Comparison of ENCODE assay signal across 8 cellular contexts in genomic region chr7:100676501-100677306, GRCh38. TPM values are rescaled to one million over a fixed set of nuclear protein-coding genes. Genes with fewer than 3 reads are reported as not detected.
DNase-seq lines count a peak whose midpoint lies in the region; ATAC-seq and TF ChIP-seq lines count a peak whose summit lies in the region.

No MANE protein-coding gene starts in this region.

- CTCF ChIA-PET in CD4-positive, alpha-beta T cell (lab: Charles Lee): interaction anchor here (0.9 to 1.0 kb wide), 2 partner anchors 15 to 28 kb away, joined by 3 to 5 read pairs; no protein-coding TSS in a partner anchor

- H3K4me1 ChIP-seq in RWPE2 (ENCODE audit: insufficient read depth, poor library complexity, severe bottlenecking) (no peaks in the 10 kb centered on the region), esophagus (ENCODE audit: control insufficient read depth in 2 of 2, insufficient read depth in 2 of 2, low read length in 1 of 2) (peaks cover 8 to 10% of the 10 kb centered on the region in 2 donors), osteoblast (ENCODE audit: insufficient read depth, low read length) (peaks cover 3% of the 10 kb centered on the region)

- no peak for DNase-seq in CD4-positive, alpha-beta T cell
- DNase-seq in RWPE2 (ENCODE audit: low spot score) (no peak), osteoblast (ENCODE audit: insufficient read length, low spot score, missing footprints) (peak; percentile 66), NCI-H2196 treated with DMSO at 0.1 percent for 48 hours (lab: John Stamatoyannopoulos, UW; ENCODE audit: unreplicated experiment) (no peak), HK-2 (ENCODE audit: unreplicated experiment) (no peak)
- DNase-seq in stimulated activated CD4-positive, alpha-beta T cell treated with anti-CD3 and anti-CD28 coated beads, Interleukin-2, amount 100 ng/mL, for 48 hours: no peak

- 76 to 79% methylated on average over 21 to 23 of the region's 23 CpGs for WGBS in esophagus, 2 donors

- peaks cover 46% of the 10 kb centered on the region for H3K79me2 ChIP-seq in osteoblast (ENCODE audit: insufficient read depth, low read length)

- H3K27ac ChIP-seq in CD4-positive, alpha-beta T cell (ENCODE audit: low read depth, low read length): peak overlapping the region; percentile 86
- H3K27ac ChIP-seq in RWPE2 (ENCODE audit: poor library complexity, severe bottlenecking) (peak overlapping the region; percentile 75), esophagus (ENCODE audit: low read depth in 2 of 2, low read length in 1 of 2) (peak overlapping the region; percentile 54 to 97), osteoblast (ENCODE audit: low read depth, low read length) (no peak overlapping the region)

- H3K27me3 Mint-ChIP-seq in CD4-positive, alpha-beta T cell: no peaks in the 10 kb centered on the region

- POLR2A ChIA-PET in CD4-positive, alpha-beta T cell (lab: Charles Lee): interaction anchor here (0.9 to 10.6 kb wide), 11 partner anchors 12 to 198 kb away, joined by 3 to 92 read pairs (median 5); partner anchors contain the start of genes FBXO24, GIGYF1, LRCH4 and MOSPD3

- ATAC-seq in CD4-positive, alpha-beta T cell (ENCODE audit: poor library complexity): no peak
- ATAC-seq in RWPE2 (ENCODE audit: low read depth) (no peak), GM21367 (IDR thresholded peaks at IDR 0.05; ENCODE audit: unreplicated experiment) (no peak)

- H3K36me3 ChIP-seq in RWPE2 (ENCODE audit: low read depth): peaks cover 48% of the 10 kb centered on the region
- peaks cover 19 to 34% of the 10 kb centered on the region in 2 donors for H3K36me3 ChIP-seq in esophagus (ENCODE audit: control insufficient read depth in 2 of 2, insufficient read depth in 2 of 2, low read length in 1 of 2)
- H3K36me3 ChIP-seq in osteoblast (ENCODE audit: insufficient read depth, low read length): peaks cover 41% of the 10 kb centered on the region

- H3K4me1 Mint-ChIP-seq in CD4-positive, alpha-beta T cell (ENCODE audit: low read depth): peaks cover 49% of the 10 kb centered on the region

- H3K4me2 ChIP-seq in osteoblast (ENCODE audit: insufficient read depth, low read length): peak overlapping the region; percentile 11

- peaks cover 65% of the 10 kb centered on the region for H3K36me3 Mint-ChIP-seq in CD4-positive, alpha-beta T cell (ENCODE audit: low read depth)

- intact Hi-C loops in CD4-positive, alpha-beta T cell (cut with DNase I, micrococcal nuclease): loop anchor here in 1 of 2 experiments (2.0 to 5.0 kb wide), 3 partner anchors 14 to 199 kb away; partner anchors contain the start of gene TSC22D4

- peak overlapping the region; percentile 97 for H3K4me3 Mint-ChIP-seq in CD4-positive, alpha-beta T cell

- peak overlapping the region; percentile 95 for H3K27ac Mint-ChIP-seq in CD4-positive, alpha-beta T cell

- no peaks in the 10 kb centered on the region for H3K27me3 ChIP-seq in CD4-positive, alpha-beta T cell (ENCODE audit: control insufficient read depth, insufficient read depth, low read length)
- H3K27me3 ChIP-seq in RWPE2 (ENCODE audit: insufficient read depth, poor library complexity, severe bottlenecking) (no peaks in the 10 kb centered on the region), esophagus (ENCODE audit: control insufficient read depth in 1 of 2, insufficient read depth in 2 of 2, low read length in 2 of 2) (no peaks in the 10 kb centered on the region), osteoblast (ENCODE audit: insufficient read depth, low read length) (no peaks in the 10 kb centered on the region)

- H3K9me3 ChIP-seq in CD4-positive, alpha-beta T cell (ENCODE audit: control insufficient read depth, low read length): no peaks in the 10 kb centered on the region
- H3K9me3 ChIP-seq in RWPE2 (ENCODE audit: severe bottlenecking) (no peaks in the 10 kb centered on the region), esophagus (ENCODE audit: control insufficient read depth in 2 of 2, insufficient read depth in 1 of 2, low read depth in 1 of 2, low read length in 1 of 2) (no peaks in the 10 kb centered on the region), osteoblast (ENCODE audit: low read depth, low read length) (no peaks in the 10 kb centered on the region)

- H2AFZ ChIP-seq in osteoblast (ENCODE audit: low read length): no peak overlapping the region

- no peak for TF ChIP-seq CTCF in CD4-positive, alpha-beta T cell (IDR thresholded peaks at IDR 0.05)
- TF ChIP-seq CTCF in RWPE2 (IDR thresholded peaks at IDR 0.05; ENCODE audit: poor library complexity, severe bottlenecking): no peak
- no peak for TF ChIP-seq CTCF in osteoblast (IDR thresholded peaks at IDR 0.05; ENCODE audit: extremely low read depth, low read depth, low read length)

- H3K4me3 ChIP-seq in RWPE2 (ENCODE audit: severe bottlenecking) (no peak overlapping the region), esophagus (ENCODE audit: low read depth in 1 of 2, low read length in 2 of 2) (peak overlapping the region in 1 of 2 donors; percentile 96), osteoblast (ENCODE audit: insufficient read depth, low read length) (peak overlapping the region; percentile 90)

- peaks cover 31% of the 10 kb centered on the region for H4K20me1 ChIP-seq in osteoblast (ENCODE audit: insufficient read depth, low read length)

- H3K9me3 Mint-ChIP-seq in CD4-positive, alpha-beta T cell: no peaks in the 10 kb centered on the region

RNA-seq across cellular contexts. Expression of gene GNB2, which starts 3.2 kb away (rescaled TPM):
- total RNA-seq in CD4-positive, alpha-beta T cell: 10 to 100 TPM; 87.8 to 91.9 TPM
- 100 to 1,000 TPM; 147 to 284 TPM for polyA plus RNA-seq in esophagus
- total RNA-seq in osteoblast: 72.7 and 84.6 TPM in 2 replicates

RNA-seq across cellular contexts. Expression of gene GIGYF1, which starts 17.3 kb away (rescaled TPM):
- 10 to 100 TPM; 75.5 to 78.8 TPM for total RNA-seq in CD4-positive, alpha-beta T cell
- 10 to 100 TPM; 11.1 to 28.1 TPM for polyA plus RNA-seq in esophagus
- 28.9 and 29.3 TPM in 2 replicates for total RNA-seq in osteoblast

RNA-seq across cellular contexts. Expression of gene ACTL6B, which starts 20.5 kb away (rescaled TPM):
- total RNA-seq in CD4-positive, alpha-beta T cell: not detected
- polyA plus RNA-seq in esophagus: not detected
- total RNA-seq in osteoblast: not detected in 2 replicates

RNA-seq across cellular contexts. Expression of gene POP7, which starts 29.2 kb away (rescaled TPM):
- total RNA-seq in CD4-positive, alpha-beta T cell: 1 to 10 TPM; 7.4 to 7.5 TPM
- 10 to 100 TPM; 29.4 to 42.1 TPM for polyA plus RNA-seq in esophagus
- 25.7 and 27.1 TPM in 2 replicates for total RNA-seq in osteoblast

RNA-seq across cellular contexts. Expression of gene TFR2, which starts 35.4 kb away (rescaled TPM):
- total RNA-seq in CD4-positive, alpha-beta T cell: 1 to 10 TPM; 1.7 to 2.3 TPM
- polyA plus RNA-seq in esophagus: under 1 TPM; 0.41 to 0.53 TPM
- under 0.01 and 0.29 TPM in 2 replicates for total RNA-seq in osteoblast
